ENCODE assay signal across 8 cellular contexts in the genomic region with DNA sequence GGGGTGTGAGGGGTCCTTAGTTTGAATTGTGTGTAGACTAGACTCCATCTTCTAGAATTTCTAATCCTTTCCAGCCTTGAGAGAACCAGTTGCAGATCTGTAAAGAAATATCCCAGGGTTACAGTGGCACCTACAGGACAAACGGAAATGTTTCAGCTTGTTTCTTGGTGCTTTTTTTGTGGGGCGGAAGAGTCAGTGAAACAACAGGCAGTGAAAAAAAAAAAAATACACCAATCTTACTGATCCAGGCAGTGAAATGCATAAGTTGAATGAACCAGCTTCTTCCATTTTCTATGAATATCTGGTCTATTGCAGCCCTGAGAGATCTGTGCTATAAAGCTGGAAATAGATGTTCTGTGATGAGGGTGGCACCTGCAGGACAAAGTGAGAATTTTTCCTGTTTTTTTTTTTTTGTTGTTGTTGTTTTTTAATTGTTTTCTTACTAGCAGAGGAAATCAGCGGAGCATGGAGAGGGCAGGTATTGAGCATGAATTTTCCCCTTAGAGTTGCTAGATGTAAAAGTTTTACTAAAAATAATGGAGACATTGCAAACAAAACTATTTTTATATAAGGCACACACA.
DNase-seq lines count a peak whose midpoint lies in the region; ATAC-seq, FAIRE-seq and TF ChIP-seq lines count a peak whose summit lies in the region.

No MANE protein-coding gene starts in this region.

- in situ Hi-C loops in transverse colon (cut with MboI; ENCODE audit: low pct_ligation_motif_present in 1 of 4, low pct_unique_long_range_greater_than_20kb in 1 of 4, low sequenced_read_pairs in 3 of 4) = loop anchor here in 1 of 4 donors (10.0 kb wide), 1 partner anchor 186 kb away; no protein-coding TSS in a partner anchor

- H3K9me3 ChIP-seq in transverse colon = no peaks in the 10 kb centered on the region

- H3K27me3 Mint-ChIP-seq in activated CD4-positive, alpha-beta memory T cell treated with anti-CD3 and anti-CD28 coated beads, Interleukin-2, amount 10 ng/mL, durations not matched to agents 7 days and 5 days = peaks cover 3% of the 10 kb centered on the region

- H3K36me3 Mint-ChIP-seq in activated CD4-positive, alpha-beta memory T cell treated with anti-CD3 and anti-CD28 coated beads, Interleukin-2, amount 10 ng/mL, durations not matched to agents 7 days and 5 days (ENCODE audit: low read depth) = no peaks in the 10 kb centered on the region

- 2 to 3% methylated on average over 3 of the region's 3 CpGs for WGBS in transverse colon (ENCODE audit: low coverage in 1 of 2), 2 donors

- H3K36me3 ChIP-seq in bronchial epithelial cell (ENCODE audit: control insufficient read depth, insufficient read depth, low read length) = no peaks in the 10 kb centered on the region
- no peaks in the 10 kb centered on the region for H3K36me3 ChIP-seq in kidney epithelial cell (ENCODE audit: control insufficient read depth, insufficient read depth, low read length)
- no peaks in the 10 kb centered on the region for H3K36me3 ChIP-seq in transverse colon

- H3K4me1 ChIP-seq in transverse colon = peaks cover 0 to 6% (median 0%) of the 10 kb centered on the region in 4 donors

- TF ChIP-seq CTCF in bronchial epithelial cell (IDR thresholded peaks at IDR 0.05; ENCODE audit: insufficient read depth, low read length, severe bottlenecking) (no peak), kidney epithelial cell (IDR thresholded peaks at IDR 0.05; ENCODE audit: insufficient read depth, low read length, poor library complexity, severe bottlenecking) (peak; percentile 61), transverse colon (IDR thresholded peaks at IDR 0.05) (peak; percentile 53 to 79 (median 64))

- H3K4me3 ChIP-seq in bronchial epithelial cell (ENCODE audit: low read depth, low read length) (no peak overlapping the region), kidney epithelial cell (ENCODE audit: low read depth, low read length) (no peak overlapping the region), transverse colon (no peak overlapping the region)

- intact Hi-C loops in transverse colon (cut with DNase I; ENCODE audit: low total_unique reads) = loop anchor here (5.0 kb wide), 1 partner anchor 178 kb away; no protein-coding TSS in a partner anchor

- CTCF ChIA-PET in activated CD4-positive, alpha-beta memory T cell treated with anti-CD3 and anti-CD28 coated beads, Interleukin-2, amount 10 ng/mL, durations not matched to agents 7 days and 5 days (lab: Charles Lee) = interaction anchor here (0.7 to 7.0 kb wide), 16 partner anchors 8 to 1241 kb away, joined by 3 to 113 read pairs (median 4); no protein-coding TSS in a partner anchor

- H3K27me3 ChIP-seq in bronchial epithelial cell (ENCODE audit: control insufficient read depth, insufficient read depth, low read length) (no peaks in the 10 kb centered on the region), kidney epithelial cell (ENCODE audit: control insufficient read depth, insufficient read depth, low read length) (no peaks in the 10 kb centered on the region), transverse colon (peaks cover 15% of the 10 kb centered on the region)

- no peak for FAIRE-seq in bronchial epithelial cell (lab: Jason Lieb, UNC)

- TF ChIP-seq POLR2A in transverse colon (IDR thresholded peaks at IDR 0.05) = no peak

- DNase-seq in DMS114 treated with DMSO at 0.1 percent for 48 hours (lab: John Stamatoyannopoulos, UW; ENCODE audit: unreplicated experiment) (peak; percentile 61), NCI-H748 (lab: John Stamatoyannopoulos, UW; ENCODE audit: unreplicated experiment) (peak; percentile 72), bronchial epithelial cell (ENCODE audit: low read depth) (peak; percentile 48), kidney epithelial cell (ENCODE audit: low read depth) (no peak), transverse colon (no peak)
- DNase-seq in activated CD4-positive, alpha-beta memory T cell treated with anti-CD3 and anti-CD28 coated beads, Interleukin-2, amount 10 ng/mL, durations not matched to agents 7 days and 5 days = no peak

- TF ChIP-seq EP300 in transverse colon (IDR thresholded peaks at IDR 0.05; ENCODE audit: low read depth) = no peak

- H3K9me3 Mint-ChIP-seq in activated CD4-positive, alpha-beta memory T cell treated with anti-CD3 and anti-CD28 coated beads, Interleukin-2, amount 10 ng/mL, durations not matched to agents 7 days and 5 days = no peaks in the 10 kb centered on the region

- POLR2A ChIA-PET in activated CD4-positive, alpha-beta memory T cell treated with anti-CD3 and anti-CD28 coated beads, Interleukin-2, amount 10 ng/mL, durations not matched to agents 7 days and 5 days (lab: Charles Lee) = no interaction called here

- ATAC-seq in GM19463 (IDR thresholded peaks at IDR 0.05; ENCODE audit: unreplicated experiment) (peak; percentile 73), HG03469 (IDR thresholded peaks at IDR 0.05; ENCODE audit: unreplicated experiment) (peak; percentile 61)

- no peak overlapping the region for H3K27ac Mint-ChIP-seq in activated CD4-positive, alpha-beta memory T cell treated with anti-CD3 and anti-CD28 coated beads, Interleukin-2, amount 10 ng/mL, durations not matched to agents 7 days and 5 days

- H3K27ac ChIP-seq in transverse colon = no peak overlapping the region

- H3K4me1 Mint-ChIP-seq in activated CD4-positive, alpha-beta memory T cell treated with anti-CD3 and anti-CD28 coated beads, Interleukin-2, amount 10 ng/mL, durations not matched to agents 7 days and 5 days = no peaks in the 10 kb centered on the region

- no peak overlapping the region for H3K4me3 Mint-ChIP-seq in activated CD4-positive, alpha-beta memory T cell treated with anti-CD3 and anti-CD28 coated beads, Interleukin-2, amount 10 ng/mL, durations not matched to agents 7 days and 5 days

Comparison
In these comparisons a context has a peak if more than half of its experiments do, and no peak if none do; other contexts are left out.
1. DNase-seq: peak in DMS114 treated with DMSO at 0.1 percent for 48 hours (single experiment), NCI-H748 (single experiment) and bronchial epithelial cell (single experiment); none in kidney epithelial cell (single experiment), transverse colon (single experiment) and activated CD4-positive, alpha-beta memory T cell treated with anti-CD3 and anti-CD28 coated beads, Interleukin-2, amount 10 ng/mL, durations not matched to agents 7 days and 5 days (single experiment).